Comparison of ENCODE assay signal across 9 cellular contexts in the genomic region with DNA sequence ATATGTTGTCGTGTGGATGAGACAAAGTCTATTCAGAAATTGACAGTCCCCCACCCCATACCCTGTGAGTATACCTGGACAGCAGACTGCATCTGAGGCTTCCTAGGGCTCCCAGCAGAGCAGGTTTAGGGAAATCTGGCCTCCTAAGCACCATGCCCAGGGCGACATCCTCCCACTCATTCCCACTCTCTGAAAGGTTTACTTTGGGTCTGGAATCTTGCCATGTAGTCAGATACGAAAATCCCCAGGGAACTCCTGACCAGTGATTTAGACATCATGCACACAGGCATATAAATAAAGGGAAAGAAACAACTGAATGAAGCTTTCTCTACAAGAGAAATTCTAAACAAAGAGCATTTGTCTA. TPM values are rescaled to one million over a fixed set of nuclear protein-coding genes. Genes with fewer than 3 reads are reported as not detected.
DNase-seq lines count a peak whose midpoint lies in the region; ATAC-seq and TF ChIP-seq lines count a peak whose summit lies in the region.
"Had no signal": no experiment of that assay in that cellular context is flagged by ENCODE, and none has a peak within 500 bp of the region (broad histone marks: within the 10 kb centered on the region; RNA-seq: fewer than 3 reads in every experiment).

No MANE protein-coding gene starts in this region.

- H3K4me1 Mint-ChIP-seq in Calu3 (ENCODE audit: low read depth, unreplicated experiment), result no peaks in the 10 kb centered on the region

- no peak for ATAC-seq in HG03135 (IDR thresholded peaks at IDR 0.05; ENCODE audit: unreplicated experiment)
- ATAC-seq in GM21619 (IDR thresholded peaks at IDR 0.05; ENCODE audit: unreplicated experiment), result no peak

- no peak overlapping the region for H3K4me3 ChIP-seq in lower leg skin (ENCODE audit: low read depth, poor library complexity, severe bottlenecking)

- BruUV-seq in Calu3 (replicated peaks; lab: Mats Ljungman, UMichigan), result no TSS peak

- WGBS in lower leg skin, 2 donors, result 22 to 27% methylated on average over 3 of the region's 3 CpGs

- no peaks in the 10 kb centered on the region for H3K9me3 Mint-ChIP-seq in Calu3 (ENCODE audit: low read depth, unreplicated experiment)
- H3K9me3 Mint-ChIP-seq: stimulated activated naive CD8-positive, alpha-beta T cell treated with anti-CD3 and anti-CD28 coated beads, Interleukin-15, Interleukin-2, amounts not matched to agents 100 ng/mL and 50 ng/mL, for 24 hours had no signal

- no peaks in the 10 kb centered on the region for H3K36me3 Mint-ChIP-seq in Calu3 (ENCODE audit: insufficient read depth, unreplicated experiment)

- no peaks in the 10 kb centered on the region for H3K27me3 Mint-ChIP-seq in Calu3 (ENCODE audit: unreplicated experiment)

- CTCF ChIA-PET in Calu3 (lab: Charles Lee), result no interaction called here

- peak overlapping the region; percentile 60 for H3K4me3 Mint-ChIP-seq in Calu3 (ENCODE audit: low read depth, unreplicated experiment)

- H3K27ac Mint-ChIP-seq in Calu3 (ENCODE audit: unreplicated experiment), result no peak overlapping the region
- H3K27ac Mint-ChIP-seq: stimulated activated naive CD8-positive, alpha-beta T cell treated with anti-CD3 and anti-CD28 coated beads, Interleukin-15, Interleukin-2, amounts not matched to agents 100 ng/mL and 50 ng/mL, for 24 hours had no signal

- intact Hi-C loops in Calu3 (cut with micrococcal nuclease; ENCODE audit: unreplicated experiment) (loop anchor here (5.0 kb wide), 1 partner anchor 35 kb away; a partner anchor contains a TSS), lower leg skin (cut with DNase I; ENCODE audit: low total_unique reads) (no loop called here)

- DNase-seq in Calu3, result no peak
- DNase-seq in NCI-H2227 treated with DMSO at 0.1 percent for 48 hours (lab: John Stamatoyannopoulos, UW), result peak; percentile 19
- DNase-seq in dermis microvascular lymphatic vessel endothelial cell (ENCODE audit: low read depth in 2 of 2), result peak; percentile 73 to 83
- DNase-seq in myocyte (ENCODE audit: low read depth), result peak; percentile 35
- DNase-seq in ecto neural progenitor cell (ENCODE audit: low spot score), result no peak
- no peak for DNase-seq in lower leg skin (ENCODE audit: low spot score in 2 of 2)

- no peak for TF ChIP-seq CTCF in Calu3 (IDR thresholded peaks at IDR 0.05; ENCODE audit: unreplicated experiment)
- TF ChIP-seq CTCF in lower leg skin (IDR thresholded peaks at IDR 0.05), result no peak

- TF ChIP-seq POLR2A in lower leg skin (IDR thresholded peaks at IDR 0.05), result no peak

RNA-seq across cellular contexts. Expression of a gene that starts 0.7 kb away (rescaled TPM):
- total RNA-seq in Calu3 (2022) (2.0 and 2.8 TPM in 2 replicates), dermis microvascular lymphatic vessel endothelial cell (21.6 and 29.2 TPM in 2 replicates), myocyte (2.7 and 5.9 TPM in 2 replicates), lower leg skin (1 to 10 TPM in 3 of 4 donors, under 1 TPM in 1; 0.67 to 2.0 (median 1.5) TPM)
- 9.5 TPM for polyA plus RNA-seq in myocyte (2012)

RNA-seq across cellular contexts. Expression of a gene that starts 35.5 kb away (rescaled TPM):
- total RNA-seq in Calu3 (2022) (not detected in 2 replicates), dermis microvascular lymphatic vessel endothelial cell (9.8 and 14.2 TPM in 2 replicates), myocyte (58.2 and 94.7 TPM in 2 replicates), lower leg skin (10 to 100 TPM in 2 of 4 donors, 1 to 10 TPM in 2; 5.0 to 21.5 (median 8.8) TPM)
- polyA plus RNA-seq in myocyte (2012), result 335 TPM

Comparison
In these comparisons a context has a peak if more than half of its experiments do, and no peak if none do; other contexts are left out.
1. DNase-seq: peak in NCI-H2227 treated with DMSO at 0.1 percent for 48 hours (single experiment), dermis microvascular lymphatic vessel endothelial cell (2 of 2) and myocyte (single experiment); none in Calu3 (single experiment), ecto neural progenitor cell (single experiment) and lower leg skin (0 of 2).